ENCODE assay signal across 8 cellular contexts in genomic region chr19:2171349-2172145, GRCh38. TPM values are rescaled to one million over a fixed set of nuclear protein-coding genes. Genes with fewer than 3 reads are reported as not detected.
DNase-seq lines count a peak whose midpoint lies in the region; ATAC-seq and TF ChIP-seq lines count a peak whose summit lies in the region.

No MANE protein-coding gene starts in this region.

- no peaks in the 10 kb centered on the region for H3K9me3 Mint-ChIP-seq in stimulated activated effector memory CD8-positive, alpha-beta T cell treated with anti-CD3 and anti-CD28 coated beads, Interleukin-12 subunit alpha, Interleukin-12 subunit beta, amount 100 ng/mL, for 72 hours

- H3K27ac Mint-ChIP-seq in stimulated activated effector memory CD8-positive, alpha-beta T cell treated with anti-CD3 and anti-CD28 coated beads, Interleukin-12 subunit alpha, Interleukin-12 subunit beta, amount 100 ng/mL, for 72 hours = peak overlapping the region; percentile 32

- H2AFZ ChIP-seq in OCI-LY3 (ENCODE audit: low read depth, low read length) = no peak overlapping the region

- intact Hi-C loops in right lobe of liver (cut with DNase I) = loop anchor here in 1 of 2 donors (5.0 kb wide), 1 partner anchor 61 kb away; no protein-coding TSS in a partner anchor

- peaks cover 27% of the 10 kb centered on the region for H3K36me3 ChIP-seq in OCI-LY3 (replicated peaks; ENCODE audit: low read depth, low read length)
- H3K36me3 ChIP-seq in right lobe of liver = no peaks in the 10 kb centered on the region

- H3K4me1 ChIP-seq in OCI-LY3 (ENCODE audit: low read length) (peaks cover 48% of the 10 kb centered on the region), right lobe of liver (peaks cover 2 to 72% (median 37%) of the 10 kb centered on the region in 4 donors)

- peak overlapping the region; percentile 90 for H3K4me3 Mint-ChIP-seq in stimulated activated effector memory CD8-positive, alpha-beta T cell treated with anti-CD3 and anti-CD28 coated beads, Interleukin-12 subunit alpha, Interleukin-12 subunit beta, amount 100 ng/mL, for 72 hours

- H3K4me3 ChIP-seq in OCI-LY3 (ENCODE audit: low read length) (peak overlapping the region; percentile 67), right lobe of liver (no peak overlapping the region)

- DNase-seq in ELF-1 (ENCODE audit: low read depth, low spot score) (peak; percentile 81), activated gamma-delta T cell (lab: John Stamatoyannopoulos, UW) (peak; percentile 53), right lobe of liver (no peak), NCI-H510A (lab: John Stamatoyannopoulos, UW) (no peak), NCI-H1694 (lab: John Stamatoyannopoulos, UW) (no peak)
- DNase-seq in stimulated activated effector memory CD8-positive, alpha-beta T cell treated with anti-CD3 and anti-CD28 coated beads, Interleukin-12 subunit alpha, Interleukin-12 subunit beta, amount 100 ng/mL, for 72 hours (ENCODE audit: low spot score in 2 of 2) = peak; percentile 61 to 88

- H3K36me3 Mint-ChIP-seq in stimulated activated effector memory CD8-positive, alpha-beta T cell treated with anti-CD3 and anti-CD28 coated beads, Interleukin-12 subunit alpha, Interleukin-12 subunit beta, amount 100 ng/mL, for 72 hours = peaks cover 94% of the 10 kb centered on the region

- peak; percentile 43; the same call in 1 of the 2 replicates for TF ChIP-seq CTCF in OCI-LY3 (IDR thresholded peaks at IDR 0.05; ENCODE audit: low read depth, low read length)
- peak in 1 of 4 donors; percentile 9 for TF ChIP-seq CTCF in right lobe of liver (IDR thresholded peaks at IDR 0.05)

- H3K79me2 ChIP-seq in OCI-LY3 (ENCODE audit: low read length) = peaks cover 99% of the 10 kb centered on the region

- H3K27ac ChIP-seq in OCI-LY3 (ENCODE audit: low read length) (no peak overlapping the region), right lobe of liver (peak overlapping the region in 2 of 3 donors; percentile 18 to 34)

- WGBS in right lobe of liver (ENCODE audit: insufficient coverage, low coverage, low lambda C conversion rate, missing lambda C conversion rate) = 18% methylated on average over 4 of the region's 27 CpGs

- no peak for TF ChIP-seq POLR2A in right lobe of liver (IDR thresholded peaks at IDR 0.05)

- no peaks in the 10 kb centered on the region for H3K27me3 ChIP-seq in OCI-LY3 (ENCODE audit: low read depth, low read length)
- H3K27me3 ChIP-seq in right lobe of liver = no peaks in the 10 kb centered on the region

- H3K9ac ChIP-seq in OCI-LY3 (ENCODE audit: low read length) = no peak overlapping the region

- H4K20me1 ChIP-seq in OCI-LY3 (ENCODE audit: insufficient read depth, low read length) = peaks cover 98% of the 10 kb centered on the region

- H3K9me3 ChIP-seq in OCI-LY3 (ENCODE audit: insufficient read depth, low read length) (no peaks in the 10 kb centered on the region), right lobe of liver (no peaks in the 10 kb centered on the region)

- peak overlapping the region; percentile 86 for H3K4me2 ChIP-seq in OCI-LY3 (ENCODE audit: low read length)

- H3K4me1 Mint-ChIP-seq in stimulated activated effector memory CD8-positive, alpha-beta T cell treated with anti-CD3 and anti-CD28 coated beads, Interleukin-12 subunit alpha, Interleukin-12 subunit beta, amount 100 ng/mL, for 72 hours = peaks cover 78% of the 10 kb centered on the region

- ATAC-seq in GM21786 (IDR thresholded peaks at IDR 0.05; ENCODE audit: unreplicated experiment) (peak; percentile 46), right lobe of liver (peak in 1 of 4 donors; percentile 1)
- peak; percentile 80 for ATAC-seq in stimulated activated effector memory CD8-positive, alpha-beta T cell treated with anti-CD3 and anti-CD28 coated beads, Interleukin-12 subunit alpha, Interleukin-12 subunit beta, amount 100 ng/mL, for 72 hours

RNA-seq across cellular contexts. Expression of gene DOT1L, which starts 7.8 kb away (rescaled TPM):
- 10 to 100 TPM; 10.3 to 23.5 (median 14.9) TPM for total RNA-seq in right lobe of liver

RNA-seq across cellular contexts. Expression of gene AP3D1, which starts 20.2 kb away (rescaled TPM):
- 10 to 100 TPM; 55.5 to 99.0 (median 65.5) TPM for total RNA-seq in right lobe of liver

Comparison
In these comparisons a context has a peak if more than half of its experiments do, and no peak if none do; other contexts are left out.
1. DNase-seq: peak in ELF-1 (single experiment), activated gamma-delta T cell (single experiment) and stimulated activated effector memory CD8-positive, alpha-beta T cell treated with anti-CD3 and anti-CD28 coated beads, Interleukin-12 subunit alpha, Interleukin-12 subunit beta, amount 100 ng/mL, for 72 hours (2 of 2); none in right lobe of liver (0 of 3), NCI-H510A (single experiment) and NCI-H1694 (single experiment).